ENCODE assay signal across 8 cellular contexts in genomic region chr16:75433732-75434413, GRCh38. TPM values are rescaled to one million over a fixed set of nuclear protein-coding genes. Genes with fewer than 3 reads are reported as not detected.
DNase-seq lines count a peak whose midpoint lies in the region; ATAC-seq and TF ChIP-seq lines count a peak whose summit lies in the region.

No MANE protein-coding gene starts in this region.

- peak overlapping the region; percentile 90 to 97 (median 94) for H3K4me3 Mint-ChIP-seq in naive thymus-derived CD8-positive, alpha-beta T cell

- peak; percentile 67 for DNase-seq in CMK (ENCODE audit: low read depth)
- DNase-seq in NCI-H2196 (lab: John Stamatoyannopoulos, UW; ENCODE audit: unreplicated experiment): peak; percentile 71
- DNase-seq in fibroblast of mammary gland (ENCODE audit: low read depth): peak; percentile 97
- peak in 3 of 10 donors; percentile 67 to 73 (median 72) for DNase-seq in naive thymus-derived CD8-positive, alpha-beta T cell
- DNase-seq in NK-92 (lab: John Stamatoyannopoulos, UW; ENCODE audit: unreplicated experiment): no peak

- POLR2A ChIA-PET in naive thymus-derived CD8-positive, alpha-beta T cell (lab: Charles Lee): interaction anchor here (0.7 to 3.9 kb wide), 18 partner anchors 11 to 449 kb away, joined by 3 to 43 read pairs (median 4); partner anchors contain the start of genes ADAT1, GABARAPL2, KARS1 and TERF2IP

- H3K27me3 Mint-ChIP-seq in naive thymus-derived CD8-positive, alpha-beta T cell: no peaks in the 10 kb centered on the region

- peaks cover 0 to 3% (median 0%) of the 10 kb centered on the region in 3 donors for H3K36me3 Mint-ChIP-seq in naive thymus-derived CD8-positive, alpha-beta T cell

- H3K9me3 Mint-ChIP-seq in naive thymus-derived CD8-positive, alpha-beta T cell: peaks cover 0 to 9% (median 0%) of the 10 kb centered on the region in 9 donors

- ATAC-seq in GM18909 (IDR thresholded peaks at IDR 0.05; ENCODE audit: poor library complexity, unreplicated experiment): peak; percentile 73
- ATAC-seq in HG03097 (IDR thresholded peaks at IDR 0.05; ENCODE audit: low FRiP score, unreplicated experiment): peak; percentile 56
- peak; percentile 64 to 65 for ATAC-seq in activated CD4-positive, CD25-positive, alpha-beta regulatory T cell treated with anti-CD3 and anti-CD28 coated beads, Interleukin-2, amount 50 U/mL, for 24 hours
- ATAC-seq in naive thymus-derived CD8-positive, alpha-beta T cell: peak; percentile 72 to 78

- peaks cover 17 to 45% (median 39%) of the 10 kb centered on the region in 4 donors for H3K4me1 Mint-ChIP-seq in naive thymus-derived CD8-positive, alpha-beta T cell

- no peak for TF ChIP-seq CTCF in fibroblast of mammary gland (conservative IDR thresholded peaks at IDR 0.05; ENCODE audit: control insufficient read depth, insufficient read depth, low read depth, low read length)

- peak overlapping the region; percentile 94 to 99 (median 96) for H3K27ac Mint-ChIP-seq in naive thymus-derived CD8-positive, alpha-beta T cell

- peak overlapping the region; percentile 84 for H3K4me3 ChIP-seq in fibroblast of mammary gland (ENCODE audit: control insufficient read depth, low read depth, low read length)

RNA-seq across cellular contexts. Expression of gene CFDP1, which starts 0.6 kb away (rescaled TPM):
- 10 to 100 TPM; 34.9 to 39.0 TPM for total RNA-seq in naive thymus-derived CD8-positive, alpha-beta T cell
- 10 to 100 TPM; 34.3 to 36.8 (median 34.5) TPM for polyA plus RNA-seq in naive thymus-derived CD8-positive, alpha-beta T cell

RNA-seq across cellular contexts. Expression of gene TMEM170A, which starts 30.6 kb away (rescaled TPM):
- 10 to 100 TPM; 42.3 to 53.2 TPM for total RNA-seq in naive thymus-derived CD8-positive, alpha-beta T cell
- polyA plus RNA-seq in naive thymus-derived CD8-positive, alpha-beta T cell: 10 to 100 TPM; 32.8 to 45.1 (median 33.8) TPM
